In genomic region chr2:58240938-58241755, GRCh38 we compare ENCODE assay signal across 8 cellular contexts. TPM values are rescaled to one million over a fixed set of nuclear protein-coding genes. Genes with fewer than 3 reads are reported as not detected.
DNase-seq lines count a peak whose midpoint lies in the region; ATAC-seq and TF ChIP-seq lines count a peak whose summit lies in the region.

Gene FANCL (minus strand): TSS chr2:58241325. CDS start chr2:58241313, 12 bp downstream.

- peaks cover 10 to 35% (median 33%) of the 10 kb centered on the region in 3 donors for H3K4me1 Mint-ChIP-seq in T-cell

- peaks cover 0 to 5% of the 10 kb centered on the region in 2 donors for H3K27me3 Mint-ChIP-seq in T-cell

- H3K9me3 ChIP-seq in adrenal gland (replicated peaks in 1 of 3) (no peaks in the 10 kb centered on the region), heart right ventricle (peaks cover 0 to 5% (median 0%) of the 10 kb centered on the region in 11 donors), transverse colon (no peaks in the 10 kb centered on the region)

- peak; percentile 75 for ATAC-seq in HG02840 (IDR thresholded peaks at IDR 0.05; ENCODE audit: low FRiP score, unreplicated experiment)
- peak; percentile 72 to 90 (median 76) for ATAC-seq in T-cell (replicated peaks in 1 of 4)
- peak; percentile 97 to 100 (median 98) for ATAC-seq in heart right ventricle

- H3K4me3 Mint-ChIP-seq in T-cell = peak within 1 kb of the TSS; percentile 92 to 97 (median 92)

- TF ChIP-seq POLR2A in adrenal gland (IDR thresholded peaks at IDR 0.05) = peak in 1 of 2 donors; percentile 76
- TF ChIP-seq POLR2A in transverse colon (IDR thresholded peaks at IDR 0.05) = peak; percentile 58

- POLR2A ChIA-PET in T-cell (lab: Charles Lee) = no interaction called here

- H3K36me3 Mint-ChIP-seq in T-cell = no peaks in the 10 kb centered on the region

- peak within 1 kb of the TSS; percentile 93 to 99 (median 94) for H3K4me3 ChIP-seq in adrenal gland
- H3K4me3 ChIP-seq in heart right ventricle = peak within 1 kb of the TSS; percentile 51 to 91 (median 83)
- peak within 1 kb of the TSS; percentile 53 to 95 (median 86) for H3K4me3 ChIP-seq in transverse colon

- peak; percentile 90 for DNase-seq in GM13976 (ENCODE audit: low spot score)
- peak; percentile 90 for DNase-seq in NCI-H1436 (lab: John Stamatoyannopoulos, UW)
- DNase-seq in T-cell = peak; percentile 12 to 61 (median 32)
- DNase-seq in adrenal gland = peak; percentile 90 to 95 (median 92)
- DNase-seq in heart right ventricle = peak; percentile 90 to 92
- DNase-seq in pons (ENCODE audit: low spot score) = peak; percentile 89
- DNase-seq in transverse colon = peak; percentile 93

- intact Hi-C loops in adrenal gland (cut with DNase I) = no loop called here
- intact Hi-C loops in heart right ventricle (cut with DNase I) = loop anchor here in 2 of 10 donors (5.0 to 10.0 kb wide), 2 partner anchors 194 to 196 kb away; partner anchors contain the start of gene VRK2 (in 2 of the 2)
- intact Hi-C loops in transverse colon (cut with DNase I; ENCODE audit: low total_unique reads) = no loop called here

- TF ChIP-seq CTCF in GM13976 (IDR thresholded peaks at IDR 0.05; ENCODE audit: borderline replicate concordance, control extremely low read depth, extremely low read depth, insufficient read depth, missing control alignments) (no peak), adrenal gland (IDR thresholded peaks at IDR 0.05) (peak in 1 of 6 experiments; percentile 6), heart right ventricle (IDR thresholded peaks at IDR 0.05) (peak in 1 of 9 donors; percentile 13), transverse colon (IDR thresholded peaks at IDR 0.05) (no peak)

- TF ChIP-seq EP300 in transverse colon (IDR thresholded peaks at IDR 0.05; ENCODE audit: low read depth) = no peak

- H3K9me3 Mint-ChIP-seq in T-cell = no peaks in the 10 kb centered on the region

- H3K27ac ChIP-seq in adrenal gland = peak within 1 kb of the TSS in 4 of 5 donors; percentile 75 to 92 (median 84)
- H3K27ac ChIP-seq in heart right ventricle = peak within 1 kb of the TSS in 9 of 10 donors; percentile 61 to 89 (median 84)
- peak within 1 kb of the TSS; percentile 84 to 91 (median 88) for H3K27ac ChIP-seq in transverse colon

- CTCF ChIA-PET in T-cell (lab: Charles Lee) = no interaction called here

- H3K4me1 ChIP-seq in adrenal gland (replicated peaks in 1 of 2) (peaks cover 0 to 33% of the 10 kb centered on the region in 2 donors), heart right ventricle (peaks cover 5 to 25% (median 12%) of the 10 kb centered on the region in 9 donors), transverse colon (peaks cover 0 to 18% (median 7%) of the 10 kb centered on the region in 4 donors)

- WGBS in adrenal gland, 4 donors = 1 to 3% (median 1%) methylated on average over 24 to 54 of the region's 54 CpGs
- WGBS in heart right ventricle, 2 donors = 1% methylated on average over 54 of the region's 54 CpGs
- WGBS in transverse colon (ENCODE audit: low coverage in 1 of 2), 2 donors = 1% methylated on average over 30 to 51 of the region's 54 CpGs

- H3K27me3 ChIP-seq in adrenal gland (no peaks in the 10 kb centered on the region), heart right ventricle (peaks cover 0 to 2% (median 0%) of the 10 kb centered on the region in 7 donors), transverse colon (peaks cover 5% of the 10 kb centered on the region)

- H3K36me3 ChIP-seq in adrenal gland (replicated peaks in 1 of 2) (no peaks in the 10 kb centered on the region), heart right ventricle (no peaks in the 10 kb centered on the region), transverse colon (no peaks in the 10 kb centered on the region)

- in situ Hi-C loops in GM13976 (cut with MboI; ENCODE audit: low sequenced_read_pairs, unreplicated experiment) = loop anchor here (25.0 kb wide), 1 partner anchor 329 kb away; no protein-coding TSS in a partner anchor
- in situ Hi-C loops in transverse colon (cut with MboI; ENCODE audit: low pct_ligation_motif_present in 1 of 4, low pct_unique_long_range_greater_than_20kb in 1 of 4, low sequenced_read_pairs in 3 of 4) = no loop called here

- H3K27ac Mint-ChIP-seq in T-cell = peak within 1 kb of the TSS; percentile 61 to 80

RNA-seq across cellular contexts. Expression of gene FANCL, which starts in this region (rescaled TPM):
- 1 to 10 TPM; 2.4 to 7.4 (median 5.2) TPM for total RNA-seq in T-cell
- total RNA-seq in adrenal gland = 10 to 100 TPM; 25.7 to 87.1 (median 44.1) TPM
- 10 to 100 TPM; 44.8 to 99.7 (median 72.8) TPM for polyA plus RNA-seq in adrenal gland
- 10 to 100 TPM in 9 of 10 donors, 1 to 10 TPM in 1; 8.9 to 16.3 (median 11.9) TPM for total RNA-seq in heart right ventricle
- 10 to 100 TPM in 1 of 2 donors, 1 to 10 TPM in 1; 7.4 to 19.2 TPM for polyA plus RNA-seq in heart right ventricle
- total RNA-seq in transverse colon = 10 to 100 TPM; 11.2 to 33.4 (median 25.6) TPM

Comparison
In these comparisons a context has a peak if more than half of its experiments do, and no peak if none do; other contexts are left out.
1. Peak in every context shown above with its lines: DNase-seq, ATAC-seq, H3K4me3 ChIP-seq and H3K27ac ChIP-seq.
2. DNase-seq: peak in every context shown above with its lines; median percentile 93 in transverse colon; 92 in adrenal gland; 91 in heart right ventricle; 90 in GM13976; 90 in NCI-H1436; 89 in pons; 32 in T-cell.